21 cellular contexts compared by ENCODE assay signal in genomic region chr4:683247-683897, GRCh38. TPM values are rescaled to one million over a fixed set of nuclear protein-coding genes. Genes with fewer than 3 reads are reported as not detected.
DNase-seq lines count a peak whose midpoint lies in the region; ATAC-seq, FAIRE-seq and TF ChIP-seq lines count a peak whose summit lies in the region.
"Had no signal": no experiment of that assay in that cellular context is flagged by ENCODE, and none has a peak within 500 bp of the region (broad histone marks: within the 10 kb centered on the region; RNA-seq: fewer than 3 reads in every experiment).

No MANE protein-coding gene starts in this region.

- TF ChIP-seq EP300 in K562 (IDR thresholded peaks at IDR 0.05; ENCODE audit: low read length), result no peak
- no peak for TF ChIP-seq EP300 in esophagus muscularis mucosa (IDR thresholded peaks at IDR 0.05)

- peaks cover 14% of the 10 kb centered on the region for H3K27me3 Mint-ChIP-seq in endothelial cell (ENCODE audit: unreplicated experiment)

- H3K9me3 ChIP-seq in K562 (replicated peaks; ENCODE audit: control insufficient read depth, insufficient read depth, low read depth, low read length), result no peaks in the 10 kb centered on the region
- H3K9me3 ChIP-seq in skeletal muscle tissue (ENCODE audit: control insufficient read depth in 3 of 3, low read length in 3 of 3), result no peaks in the 10 kb centered on the region
- no peaks in the 10 kb centered on the region for H3K9me3 ChIP-seq in esophagus muscularis mucosa
- H3K9me3 ChIP-seq: gastroesophageal sphincter, pancreas, thyroid gland had no signal

- FAIRE-seq in K562 (lab: Jason Lieb, UNC), result no peak
- FAIRE-seq: D721Med, pancreas had no signal

- DNase-seq in GM06990 (ENCODE audit: extremely low read depth, insufficient read length) (peak; percentile 17), K562 (ENCODE audit: extremely low read depth in 1 of 4, low spot score in 3 of 4) (no peak), esophagus muscularis mucosa (ENCODE audit: extremely low spot score) (no peak), endothelial cell (ENCODE audit: low spot score) (no peak)
- DNase-seq: activated CD8-positive, alpha-beta memory T cell treated with anti-CD3 and anti-CD28 coated beads for 24 hours; activated T-cell treated with anti-CD3 and anti-CD28 coated beads, Interleukin-2, amount 50 U/mL, for 4 hours; AML-193; MV-4-11 had no signal

- H3K9me1 ChIP-seq in K562 (ENCODE audit: control insufficient read depth, insufficient read depth, low read length), result no peaks in the 10 kb centered on the region

- POLR2A ChIA-PET in K562 (lab: Yijun Ruan, JAX), result interaction anchor here (0.5 to 0.7 kb wide), 4 partner anchors 9 to 439 kb away, joined by 3 to 4 read pairs (median 4); partner anchors contain the start of genes ATP5ME and MYL5

- TF ChIP-seq POLR2A in K562 (conservative IDR thresholded peaks at IDR 0.05) (no peak), esophagus muscularis mucosa (IDR thresholded peaks at IDR 0.05; ENCODE audit: low read depth) (no peak)

- no TSS peak for BruUV-seq in K562 (replicated peaks; lab: Mats Ljungman, UMichigan)

- 67% methylated on average over 24 of the region's 25 CpGs for WGBS in K562 (ENCODE audit: insufficient coverage, low coverage, missing lambda C conversion rate)
- WGBS in esophagus muscularis mucosa, result 91% methylated on average over 19 of the region's 25 CpGs

- H3K4me2 ChIP-seq in K562 (ENCODE audit: insufficient read depth, low read length), result no peak overlapping the region
- H3K4me2 ChIP-seq: KMS-11 had no signal

- no peak for TF ChIP-seq RAD21 in K562 (CRISPR knock-in tag; conservative IDR thresholded peaks at IDR 0.05 in 1 of 2, IDR thresholded peaks at IDR 0.05 in 1 of 2)

- 0 out of 2 replicates have a peak, but pooled peaks cover 4% of the 10 kb centered on the region for H4K20me1 ChIP-seq in K562 (replicated peaks; ENCODE audit: control insufficient read depth, insufficient read depth, low read length)

- peaks cover 8% of the 10 kb centered on the region for H3K36me3 Mint-ChIP-seq in endothelial cell (ENCODE audit: low read depth, unreplicated experiment)
- H3K36me3 Mint-ChIP-seq: naive thymus-derived CD4-positive, alpha-beta T cell; stimulated activated memory B cell treated with anti-CD40 and anti-IgM and Interleukin-4, amounts not matched to agents 10 μg/mL and 1 μg/mL and 100 μg/mL, for 72 hours had no signal

- TF ChIP-seq CTCF in C4-2B (conservative IDR thresholded peaks at IDR 0.05) (no peak), GM06990 (IDR thresholded peaks at IDR 0.05; ENCODE audit: insufficient read depth, low read length, poor library complexity, severe bottlenecking) (no peak), K562 (IDR thresholded peaks at IDR 0.05 in 2 of 3, conservative IDR thresholded peaks at IDR 0.05 in 1 of 3; ENCODE audit: insufficient read depth in 2 of 3, low read depth in 1 of 3, low read length in 3 of 3) (no peak), esophagus muscularis mucosa (IDR thresholded peaks at IDR 0.05) (no peak), endothelial cell (IDR thresholded peaks at IDR 0.05; ENCODE audit: unreplicated experiment) (no peak)

- H3K9ac ChIP-seq in K562 (ENCODE audit: insufficient read depth in 1 of 2, low read depth in 2 of 2, low read length in 2 of 2), result peak overlapping the region in 1 of 2 experiments; percentile 70; a peak in 1 of 4 replicates
- H3K9ac ChIP-seq in skeletal muscle tissue (ENCODE audit: low read depth in 1 of 3, low read length in 3 of 3), result peak overlapping the region in 2 of 3 donors; percentile 7 to 25
- H3K9ac ChIP-seq: KMS-11 had no signal

- no peaks in the 10 kb centered on the region for H3K9me3 Mint-ChIP-seq in endothelial cell (ENCODE audit: unreplicated experiment)
- H3K9me3 Mint-ChIP-seq: activated naive CD4-positive, alpha-beta T cell treated with anti-CD3 and anti-CD28 coated beads for 36 hours; activated T-cell treated with anti-CD3 and anti-CD28 coated beads, Interleukin-2, amount 50 U/mL, for 4 hours; central memory CD8-positive, alpha-beta T cell; stimulated activated memory B cell treated with anti-CD40 and anti-IgM and Interleukin-4, amounts not matched to agents 10 μg/mL and 1 μg/mL and 100 μg/mL, for 72 hours had no signal

- H3K4me3 ChIP-seq in GM06990 (replicated peaks; ENCODE audit: low read depth, low read length), result no peak overlapping the region
- no peak overlapping the region for H3K4me3 ChIP-seq in K562
- no peak overlapping the region for H3K4me3 ChIP-seq in skeletal muscle tissue (ENCODE audit: low read length in 3 of 3)
- no peak overlapping the region for H3K4me3 ChIP-seq in esophagus muscularis mucosa
- H3K4me3 ChIP-seq: gastroesophageal sphincter, pancreas, thyroid gland had no signal

- in situ Hi-C loops in K562 (cut with MboI), result no loop called here

- CTCF ChIA-PET in K562 (lab: Yijun Ruan, JAX; ENCODE audit: low intra/inter-chr PET ratio), result no interaction called here

- H3K27ac ChIP-seq in C4-2B, result peak overlapping the region; percentile 33; the same call in 1 of the 2 replicates
- no peak overlapping the region for H3K27ac ChIP-seq in K562 (ENCODE audit: extremely low read depth, low read depth, low read length)
- H3K27ac ChIP-seq in skeletal muscle tissue (ENCODE audit: low read depth, low read length), result no peak overlapping the region
- H3K27ac ChIP-seq in esophagus muscularis mucosa (replicated peaks in 1 of 4), result no peak overlapping the region
- H3K27ac ChIP-seq: KMS-11, pancreas, thyroid gland had no signal

- H3K4me3 Mint-ChIP-seq in endothelial cell (ENCODE audit: unreplicated experiment), result no peak overlapping the region
- H3K4me3 Mint-ChIP-seq: activated naive CD4-positive, alpha-beta T cell treated with anti-CD3 and anti-CD28 coated beads for 36 hours; activated T-cell treated with anti-CD3 and anti-CD28 coated beads, Interleukin-2, amount 50 U/mL, for 4 hours had no signal

- H3K27me3 ChIP-seq in GM06990 (replicated peaks; ENCODE audit: control insufficient read depth, insufficient read depth, low read length), result no peaks in the 10 kb centered on the region
- no peaks in the 10 kb centered on the region for H3K27me3 ChIP-seq in K562 (ENCODE audit: control insufficient read depth in 2 of 2, insufficient read depth in 2 of 2, low read length in 2 of 2)
- peaks cover 0 to 17% (median 8%) of the 10 kb centered on the region in 3 donors for H3K27me3 ChIP-seq in skeletal muscle tissue (ENCODE audit: control insufficient read depth in 3 of 3, insufficient read depth in 3 of 3, low read length in 3 of 3)
- peaks cover 0 to 42% (median 0%) of the 10 kb centered on the region in 4 donors for H3K27me3 ChIP-seq in esophagus muscularis mucosa
- H3K27me3 ChIP-seq: pancreas, thyroid gland had no signal

- no peak overlapping the region for H2AFZ ChIP-seq in K562 (ENCODE audit: low read depth, low read length)

- ATAC-seq in K562 (no peak), GM18909 (IDR thresholded peaks at IDR 0.05; ENCODE audit: poor library complexity, unreplicated experiment) (no peak)
- ATAC-seq: activated CD4-positive, CD25-positive, alpha-beta regulatory T cell treated with anti-CD3 and anti-CD28 coated beads, Interleukin-2, amount 50 U/mL, for 24 hours; gastroesophageal sphincter; stimulated activated memory B cell treated with anti-CD40 and anti-IgM and Interleukin-4, amounts not matched to agents 10 μg/mL and 1 μg/mL and 100 μg/mL, for 72 hours had no signal

- H3K27ac Mint-ChIP-seq in endothelial cell (ENCODE audit: unreplicated experiment), result no peak overlapping the region
- H3K27ac Mint-ChIP-seq: activated naive CD4-positive, alpha-beta T cell treated with anti-CD3 and anti-CD28 coated beads for 36 hours; stimulated activated memory B cell treated with anti-CD40 and anti-IgM and Interleukin-4, amounts not matched to agents 10 μg/mL and 1 μg/mL and 100 μg/mL, for 72 hours had no signal

- H3K4me1 ChIP-seq in K562 (replicated peaks in 1 of 2; ENCODE audit: control insufficient read depth in 2 of 2, insufficient read depth in 2 of 2, low read length in 2 of 2) (peaks cover 25 to 94% of the 10 kb centered on the region in 2 experiments), skeletal muscle tissue (ENCODE audit: control insufficient read depth in 3 of 3, insufficient read depth in 3 of 3, low read length in 3 of 3) (peaks cover 36 to 54% (median 43%) of the 10 kb centered on the region in 3 donors), esophagus muscularis mucosa (peaks cover 41 to 53% (median 45%) of the 10 kb centered on the region in 4 donors)

- H3K36me3 ChIP-seq in GM06990 (ENCODE audit: control insufficient read depth, insufficient read depth, low read length) (no peaks in the 10 kb centered on the region), K562 (ENCODE audit: control insufficient read depth, insufficient read depth, low read length) (no peaks in the 10 kb centered on the region), skeletal muscle tissue (ENCODE audit: control insufficient read depth in 3 of 3, insufficient read depth in 3 of 3, low read length in 3 of 3) (no peaks in the 10 kb centered on the region), esophagus muscularis mucosa (peaks cover 0 to 11% (median 5%) of the 10 kb centered on the region in 4 donors)
- H3K36me3 ChIP-seq: gastroesophageal sphincter, pancreas, thyroid gland had no signal

- peaks cover 7% of the 10 kb centered on the region; the same call in 2 of the 3 replicates for H3K79me2 ChIP-seq in K562 (ENCODE audit: control insufficient read depth, insufficient read depth, low read length)

- peaks cover 9% of the 10 kb centered on the region for H3K4me1 Mint-ChIP-seq in endothelial cell (ENCODE audit: unreplicated experiment)
- H3K4me1 Mint-ChIP-seq: central memory CD8-positive, alpha-beta T cell had no signal

- intact Hi-C loops in K562 (cut with micrococcal nuclease), result loop anchor here (5.0 to 10.0 kb wide), 3 partner anchors 51 to 301 kb away; partner anchors contain the start of gene IDUA
- intact Hi-C loops in esophagus muscularis mucosa (cut with DNase I), result no loop called here

RNA-seq across cellular contexts. Expression of gene SLC49A3, which starts 5.6 kb away (rescaled TPM):
- not detected in 2 replicates for total RNA-seq in K562 (2011; cell fraction: chromatin; rRNA removed; ENCODE audit: low replicate concordance)
- total RNA-seq in K562 (2011; cell fraction: nucleolus; rRNA removed), result 0.39 TPM in 1 of 2 replicates, not detected in the other
- total RNA-seq in K562 (2011; cell fraction: nucleoplasm; rRNA removed), result 0.61 TPM in 1 of 2 replicates, not detected in the other
- total RNA-seq in K562 (2014; rRNA removed) (not detected in 2 replicates), K562 (2014; rRNA removed; fragmentation: Illumina TruSeq; extraction: Trizol) (not detected in 2 replicates), K562 (2015; rRNA removed; fragmentation: Illumina TruSeq; extraction: Trizol) (not detected in 2 replicates), K562 (2021) (0.24 and 0.29 TPM in 2 replicates), skeletal muscle tissue (4.2 TPM), esophagus muscularis mucosa (1 to 10 TPM; 5.5 to 9.4 (median 7.6) TPM), endothelial cell (ENCODE audit: unreplicated experiment) (19.9 TPM)
- polyA plus RNA-seq in K562 (2011; rRNA removed) (not detected in 2 replicates), K562 (2014; fragmentation: Illumina TruSeq; extraction: Trizol) (not detected in 2 replicates), K562 (2014; fragmentation: Nextera tagmentation; extraction: Ambion mirVana) (not detected), K562 (2014; rRNA removed) (0.18 and 0.41 TPM in 2 replicates)
- 0.03 and 0.22 TPM in 2 replicates for polyA plus RNA-seq in K562 (2011; cell fraction: cytosol; rRNA removed)
- polyA plus RNA-seq in K562 (2011; cell fraction: nucleus; rRNA removed), result 0.25 and 0.55 TPM in 2 replicates
- polyA plus RNA-seq in K562 (2012), result 0.21 and 0.30 TPM in 2 replicates
- not detected in 2 replicates for polyA minus RNA-seq in K562 (2011; rRNA and poly(A)+ RNA removed)
- not detected in 2 replicates for polyA minus RNA-seq in K562 (2011; cell fraction: cytosol; rRNA and poly(A)+ RNA removed)
- polyA minus RNA-seq in K562 (2011; cell fraction: nucleus; rRNA and poly(A)+ RNA removed), result not detected in 2 replicates
- total RNA-seq: activated naive CD4-positive, alpha-beta T cell treated with anti-CD3 and anti-CD28 coated beads for 36 hours had no signal
- polyA plus RNA-seq: naive thymus-derived CD4-positive, alpha-beta T cell had no signal

RNA-seq across cellular contexts. Expression of gene MYL5, which starts 9.0 kb away (rescaled TPM):
- total RNA-seq in K562 (2011; cell fraction: chromatin; rRNA removed; ENCODE audit: low replicate concordance), result 13.3 and 32.0 TPM in 2 replicates
- total RNA-seq in K562 (2011; cell fraction: nucleolus; rRNA removed), result 19.7 and 19.9 TPM in 2 replicates
- total RNA-seq in K562 (2011; cell fraction: nucleoplasm; rRNA removed), result 9.6 and 13.4 TPM in 2 replicates
- 4.9 and 6.2 TPM in 2 replicates for total RNA-seq in K562 (2014; rRNA removed)
- 2.6 and 3.1 TPM in 2 replicates for total RNA-seq in K562 (2014; rRNA removed; fragmentation: Illumina TruSeq; extraction: Trizol)
- 5.1 and 5.9 TPM in 2 replicates for total RNA-seq in K562 (2015; rRNA removed; fragmentation: Illumina TruSeq; extraction: Trizol)
- 9.1 and 10.0 TPM in 2 replicates for total RNA-seq in K562 (2021)
- polyA plus RNA-seq in K562 (2011; rRNA removed), result 3.8 and 4.1 TPM in 2 replicates
- 2.8 TPM in 2 replicates for polyA plus RNA-seq in K562 (2011; cell fraction: cytosol; rRNA removed)
- polyA plus RNA-seq in K562 (2011; cell fraction: nucleus; rRNA removed), result 18.2 and 29.5 TPM in 2 replicates
- 9.3 and 13.7 TPM in 2 replicates for polyA plus RNA-seq in K562 (2012)
- 3.4 and 5.5 TPM in 2 replicates for polyA plus RNA-seq in K562 (2014; fragmentation: Illumina TruSeq; extraction: Trizol)
- polyA plus RNA-seq in K562 (2014; fragmentation: Nextera tagmentation; extraction: Ambion mirVana), result 1 to 10 TPM; 1.4 TPM
- 6.0 and 6.9 TPM in 2 replicates for polyA plus RNA-seq in K562 (2014; rRNA removed)
- polyA minus RNA-seq in K562 (2011; rRNA and poly(A)+ RNA removed), result 3.1 and 4.0 TPM in 2 replicates
- polyA minus RNA-seq in K562 (2011; cell fraction: cytosol; rRNA and poly(A)+ RNA removed), result 0.76 and 1.5 TPM in 2 replicates
- polyA minus RNA-seq in K562 (2011; cell fraction: nucleus; rRNA and poly(A)+ RNA removed), result 11.0 and 13.6 TPM in 2 replicates
- 978 TPM for total RNA-seq in skeletal muscle tissue
- total RNA-seq in esophagus muscularis mucosa, result 1 to 10 TPM; 7.9 to 9.9 (median 9.6) TPM
- total RNA-seq in endothelial cell (ENCODE audit: unreplicated experiment), result 23.2 TPM

RNA-seq across cellular contexts. Expression of gene ATP5ME, which starts 9.3 kb away (rescaled TPM):
- 72.8 and 88.6 TPM in 2 replicates for total RNA-seq in K562 (2011; cell fraction: chromatin; rRNA removed; ENCODE audit: low replicate concordance)
- total RNA-seq in K562 (2011; cell fraction: nucleolus; rRNA removed), result 122 and 189 TPM in 2 replicates
- total RNA-seq in K562 (2011; cell fraction: nucleoplasm; rRNA removed), result 125 and 130 TPM in 2 replicates
- total RNA-seq in K562 (2014; rRNA removed) (746 and 978 TPM in 2 replicates), K562 (2014; rRNA removed; fragmentation: Illumina TruSeq; extraction: Trizol) (839 and 887 TPM in 2 replicates), K562 (2015; rRNA removed; fragmentation: Illumina TruSeq; extraction: Trizol) (914 and 930 TPM in 2 replicates), K562 (2021) (509 and 535 TPM in 2 replicates), skeletal muscle tissue (220 TPM), esophagus muscularis mucosa (100 to 1,000 TPM; 111 to 224 (median 154) TPM), endothelial cell (ENCODE audit: unreplicated experiment) (289 TPM)
- polyA plus RNA-seq in K562 (2011; rRNA removed) (573 and 595 TPM in 2 replicates), K562 (2014; fragmentation: Illumina TruSeq; extraction: Trizol) (632 and 822 TPM in 2 replicates), K562 (2014; fragmentation: Nextera tagmentation; extraction: Ambion mirVana) (1,000 to 10,000 TPM; 2,400 to 2,480 TPM), K562 (2014; rRNA removed) (987 and 1,053 TPM in 2 replicates)
- polyA plus RNA-seq in K562 (2011; cell fraction: cytosol; rRNA removed), result 589 and 678 TPM in 2 replicates
- polyA plus RNA-seq in K562 (2011; cell fraction: nucleus; rRNA removed), result 222 and 265 TPM in 2 replicates
- polyA plus RNA-seq in K562 (2012), result 689 and 2,439 TPM in 2 replicates
- 147 and 173 TPM in 2 replicates for polyA minus RNA-seq in K562 (2011; rRNA and poly(A)+ RNA removed)
- polyA minus RNA-seq in K562 (2011; cell fraction: cytosol; rRNA and poly(A)+ RNA removed), result 96.7 and 103 TPM in 2 replicates
- polyA minus RNA-seq in K562 (2011; cell fraction: nucleus; rRNA and poly(A)+ RNA removed), result 41.5 and 69.1 TPM in 2 replicates

RNA-seq across cellular contexts. Expression of gene PCGF3, which starts 22.3 kb away (rescaled TPM):
- total RNA-seq in K562 (2011; cell fraction: chromatin; rRNA removed; ENCODE audit: low replicate concordance), result 122 and 175 TPM in 2 replicates
- total RNA-seq in K562 (2011; cell fraction: nucleolus; rRNA removed), result 123 and 128 TPM in 2 replicates
- total RNA-seq in K562 (2011; cell fraction: nucleoplasm; rRNA removed), result 119 and 129 TPM in 2 replicates
- 31.3 and 39.9 TPM in 2 replicates for total RNA-seq in K562 (2014; rRNA removed)
- total RNA-seq in K562 (2014; rRNA removed; fragmentation: Illumina TruSeq; extraction: Trizol), result 13.3 and 14.7 TPM in 2 replicates
- 19.1 and 20.3 TPM in 2 replicates for total RNA-seq in K562 (2015; rRNA removed; fragmentation: Illumina TruSeq; extraction: Trizol)
- total RNA-seq in K562 (2021), result 39.6 and 46.1 TPM in 2 replicates
- polyA plus RNA-seq in K562 (2011; rRNA removed), result 37.2 and 42.2 TPM in 2 replicates
- polyA plus RNA-seq in K562 (2011; cell fraction: cytosol; rRNA removed), result 35.7 and 39.0 TPM in 2 replicates
- 197 and 242 TPM in 2 replicates for polyA plus RNA-seq in K562 (2011; cell fraction: nucleus; rRNA removed)
- polyA plus RNA-seq in K562 (2012), result 22.9 and 34.4 TPM in 2 replicates
- polyA plus RNA-seq in K562 (2014; fragmentation: Illumina TruSeq; extraction: Trizol), result 18.9 and 20.4 TPM in 2 replicates
- 1 to 10 TPM; 2.6 to 4.3 TPM for polyA plus RNA-seq in K562 (2014; fragmentation: Nextera tagmentation; extraction: Ambion mirVana)
- 40.1 and 40.2 TPM in 2 replicates for polyA plus RNA-seq in K562 (2014; rRNA removed)
- 25.9 and 30.6 TPM in 2 replicates for polyA minus RNA-seq in K562 (2011; rRNA and poly(A)+ RNA removed)
- 22.7 and 34.9 TPM in 2 replicates for polyA minus RNA-seq in K562 (2011; cell fraction: cytosol; rRNA and poly(A)+ RNA removed)
- 74.0 and 79.4 TPM in 2 replicates for polyA minus RNA-seq in K562 (2011; cell fraction: nucleus; rRNA and poly(A)+ RNA removed)
- total RNA-seq in skeletal muscle tissue, result 23.0 TPM
- 10 to 100 TPM; 31.7 to 35.3 (median 34.7) TPM for total RNA-seq in esophagus muscularis mucosa
- total RNA-seq in endothelial cell (ENCODE audit: unreplicated experiment), result 84.5 TPM

RNA-seq across cellular contexts. Expression of gene PDE6B, which starts 58.0 kb away (rescaled TPM):
- total RNA-seq in K562 (2011; cell fraction: chromatin; rRNA removed; ENCODE audit: low replicate concordance), result 0.30 TPM in 1 of 2 replicates, not detected in the other
- not detected in 2 replicates for total RNA-seq in K562 (2011; cell fraction: nucleolus; rRNA removed)
- not detected in 2 replicates for total RNA-seq in K562 (2011; cell fraction: nucleoplasm; rRNA removed)
- total RNA-seq in K562 (2014; rRNA removed), result not detected in 2 replicates
- total RNA-seq in K562 (2014; rRNA removed; fragmentation: Illumina TruSeq; extraction: Trizol), result not detected in 2 replicates
- not detected in 2 replicates for total RNA-seq in K562 (2015; rRNA removed; fragmentation: Illumina TruSeq; extraction: Trizol)
- total RNA-seq in K562 (2021), result not detected in 2 replicates
- not detected in 2 replicates for polyA plus RNA-seq in K562 (2011; rRNA removed)
- polyA plus RNA-seq in K562 (2011; cell fraction: cytosol; rRNA removed), result 0.04 TPM in 1 of 2 replicates, not detected in the other
- not detected in 2 replicates for polyA plus RNA-seq in K562 (2011; cell fraction: nucleus; rRNA removed)
- 0.07 and 0.10 TPM in 2 replicates for polyA plus RNA-seq in K562 (2012)
- polyA plus RNA-seq in K562 (2014; fragmentation: Illumina TruSeq; extraction: Trizol), result not detected in 2 replicates
- polyA plus RNA-seq in K562 (2014; fragmentation: Nextera tagmentation; extraction: Ambion mirVana), result under 1 TPM in 1 of 2 experiments, not detected in 1; 0.04 TPM
- polyA plus RNA-seq in K562 (2014; rRNA removed), result not detected in 2 replicates
- 0.07 TPM in 1 of 2 replicates, not detected in the other for polyA minus RNA-seq in K562 (2011; rRNA and poly(A)+ RNA removed)
- not detected in 2 replicates for polyA minus RNA-seq in K562 (2011; cell fraction: cytosol; rRNA and poly(A)+ RNA removed)
- not detected in 2 replicates for polyA minus RNA-seq in K562 (2011; cell fraction: nucleus; rRNA and poly(A)+ RNA removed)
- total RNA-seq in skeletal muscle tissue, result 8.9 TPM
- 1 to 10 TPM; 2.2 to 5.8 (median 4.4) TPM for total RNA-seq in esophagus muscularis mucosa
- 5.1 TPM for total RNA-seq in endothelial cell (ENCODE audit: unreplicated experiment)

Comparison
In these comparisons a context has a peak if more than half of its experiments do, and no peak if none do; other contexts are left out.
1. RNA of gene MYL5, which starts 9.0 kb away (total RNA-seq): 978 TPM in skeletal muscle tissue (single experiment); 23.2 TPM in endothelial cell (single experiment), 7.9 to 9.9 TPM in esophagus muscularis mucosa and 2.6 to 32.0 TPM in K562; every median in the first group is over 10 times any median in the second.